ENCODE assay signal across 24 cellular contexts in the genomic region with DNA sequence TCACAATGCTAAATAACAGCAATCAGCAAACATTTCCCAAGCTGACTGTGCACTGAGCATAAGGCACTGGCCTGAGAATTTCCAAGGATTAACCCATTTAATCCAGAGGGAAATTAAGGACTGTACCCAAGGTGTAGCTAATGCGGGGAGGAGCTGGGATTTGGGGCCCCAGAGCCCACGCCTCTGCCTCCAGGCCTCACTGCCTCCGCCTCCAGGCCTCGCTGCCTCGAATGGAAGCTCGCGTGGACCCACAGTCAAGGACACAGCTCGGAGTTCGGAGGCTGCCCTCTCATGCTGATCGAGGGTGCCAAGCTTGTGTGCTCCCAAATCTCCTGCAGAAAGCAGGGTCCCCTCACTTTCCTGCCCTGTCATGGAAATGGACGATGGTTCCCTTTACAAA.
"Had no signal": no experiment of that assay in that cellular context is flagged by ENCODE, and none has a peak within 500 bp of the region (broad histone marks: within the 10 kb centered on the region; RNA-seq: fewer than 3 reads in every experiment).

No MANE protein-coding gene starts in this region.

- H3K4me3 ChIP-seq: dorsolateral prefrontal cortex, gastrocnemius medialis, mucosa of descending colon, right lobe of liver, smooth muscle cell, suprapubic skin, transverse colon, upper lobe of right lung, uterus had no signal

- H3K9me3 ChIP-seq: gastrocnemius medialis, mucosa of descending colon, right lobe of liver, suprapubic skin, transverse colon, upper lobe of right lung, uterus had no signal

- H3K4me2 ChIP-seq: smooth muscle cell had no signal

- H3K27me3 ChIP-seq: dorsolateral prefrontal cortex, gastrocnemius medialis, right lobe of liver, suprapubic skin, transverse colon, upper lobe of right lung, uterus had no signal

- H3K9ac ChIP-seq: parathyroid adenoma had no signal

- H3K36me3 ChIP-seq: gastrocnemius medialis, suprapubic skin, transverse colon, upper lobe of right lung, uterus had no signal

- H2AFZ ChIP-seq: parathyroid adenoma had no signal

- H3K27ac ChIP-seq: epithelial cell of prostate, gastrocnemius medialis, parathyroid adenoma, right lobe of liver, suprapubic skin, transverse colon, upper lobe of right lung, uterus had no signal

- H3K4me1 ChIP-seq: parathyroid adenoma, upper lobe of right lung, uterus had no signal

- DNase-seq: dorsolateral prefrontal cortex; effector CD8-positive, alpha-beta T cell; endodermal cell; gastrocnemius medialis; head of caudate nucleus; naive B cell; stimulated activated CD4-positive, alpha-beta T cell treated with anti-CD3 and anti-CD28 coated beads, Interleukin-12 subunit alpha, Interleukin-12 subunit beta, amount 100 ng/mL, for 4 hours; stimulated activated CD4-positive, alpha-beta T cell treated with anti-CD3 and anti-CD28 coated beads, Interleukin-1b, Interleukin-23, amount 100 ng/mL, for 48 hours; stimulated activated CD4-positive, alpha-beta T cell treated with anti-CD3 and anti-CD28 coated beads, Interleukin-4, amount 100 ng/mL, for 1 hour; stimulated activated CD8-positive, alpha-beta memory T cell treated with anti-CD3 and anti-CD28 coated beads, Interleukin-4, amount 100 ng/mL, for 48 hours; stimulated activated naive CD4-positive, alpha-beta T cell; stimulated activated naive CD8-positive, alpha-beta T cell treated with anti-CD3 and anti-CD28 coated beads, Interleukin-15, amount 100 ng/mL, for 72 hours; upper lobe of right lung; uterus had no signal

- ATAC-seq: esophagus mucosa; left lobe of liver; natural killer cell treated with Interleukin-12 subunit alpha and Interleukin-12 subunit beta and Interleukin-15 and Interleukin-18, amount 100 ng/mL, for 72 hours; right lobe of liver; stimulated activated naive CD8-positive, alpha-beta T cell treated with anti-CD3 and anti-CD28 coated beads, Interleukin-15, amount 100 ng/mL, for 72 hours; upper lobe of right lung had no signal
